17 cellular contexts compared by ENCODE assay signal in genomic region chr1:116984406-116985160, GRCh38. TPM values are rescaled to one million over a fixed set of nuclear protein-coding genes. Genes with fewer than 3 reads are reported as not detected.
DNase-seq lines count a peak whose midpoint lies in the region; ATAC-seq and TF ChIP-seq lines count a peak whose summit lies in the region.
"Had no signal": no experiment of that assay in that cellular context is flagged by ENCODE, and none has a peak within 500 bp of the region (broad histone marks: within the 10 kb centered on the region; RNA-seq: fewer than 3 reads in every experiment).

No MANE protein-coding gene starts in this region.

- H2BK120ac ChIP-seq in mesenchymal stem cell (ENCODE audit: low read depth, low read length): no peak overlapping the region

- no peak overlapping the region for H2AFZ ChIP-seq in mesenchymal stem cell (ENCODE audit: low read depth, low read length)

- no peak overlapping the region for H2BK12ac ChIP-seq in mesenchymal stem cell (ENCODE audit: low read length in 2 of 2)

- peaks cover 0 to 55% (median 20%) of the 10 kb centered on the region in 3 donors for H3K4me1 ChIP-seq in gastroesophageal sphincter
- H3K4me1 ChIP-seq in mesenchymal stem cell (ENCODE audit: control insufficient read depth, insufficient read depth, low read depth, low read length): peaks cover 21% of the 10 kb centered on the region
- peaks cover 11 to 41% (median 23%) of the 10 kb centered on the region in 4 donors for H3K4me1 ChIP-seq in stomach

- no peaks in the 10 kb centered on the region for H3K27me3 ChIP-seq in gastroesophageal sphincter
- no peaks in the 10 kb centered on the region for H3K27me3 ChIP-seq in mesenchymal stem cell (ENCODE audit: control insufficient read depth in 1 of 2, insufficient read depth in 1 of 2, low read length in 2 of 2)
- no peaks in the 10 kb centered on the region for H3K27me3 ChIP-seq in stomach

- TF ChIP-seq POLR2A in gastroesophageal sphincter (IDR thresholded peaks at IDR 0.05): no peak
- no peak for TF ChIP-seq POLR2A in stomach (IDR thresholded peaks at IDR 0.05)

- H3K79me1 ChIP-seq in mesenchymal stem cell (replicated peaks; ENCODE audit: low read length, poor library complexity, severe bottlenecking): peaks cover 5% of the 10 kb centered on the region

- peak; percentile 11 for DNase-seq in G401 (ENCODE audit: low spot score)
- DNase-seq in mesenchymal stem cell: no peak
- no peak for DNase-seq in stomach
- DNase-seq in RKO (ENCODE audit: low spot score): no peak
- no peak for DNase-seq in GOT3 (lab: John Stamatoyannopoulos, UW)
- no peak for DNase-seq in DMS53 treated with DMSO at 0.1 percent for 48 hours (lab: John Stamatoyannopoulos, UW; ENCODE audit: unreplicated experiment)
- DNase-seq: Caco-2; DMS79; KBM-7; NCI-H146; NCI-H226; NCI-H69; NK-92 treated with Interleukin-12 subunit alpha and Interleukin-12 subunit beta, amount 100 ng/mL, for 24 hours; PC-3 had no signal

- peaks cover 0 to 13% of the 10 kb centered on the region in 2 donors for H3K36me3 ChIP-seq in gastroesophageal sphincter
- peaks cover 3 to 19% of the 10 kb centered on the region in 2 experiments for H3K36me3 ChIP-seq in mesenchymal stem cell (ENCODE audit: control insufficient read depth in 1 of 2, insufficient read depth in 2 of 2, low read depth in 1 of 2, low read length in 2 of 2)
- H3K36me3 ChIP-seq in stomach: peaks cover 0 to 16% (median 8%) of the 10 kb centered on the region in 4 donors

- H3K4ac ChIP-seq in mesenchymal stem cell (ENCODE audit: low read depth in 1 of 2, low read length in 2 of 2): no peak overlapping the region

- H4K8ac ChIP-seq in mesenchymal stem cell (ENCODE audit: low read length): no peak overlapping the region

- no peak overlapping the region for H4K91ac ChIP-seq in mesenchymal stem cell (ENCODE audit: low read length)

- H3K4me2 ChIP-seq in mesenchymal stem cell (ENCODE audit: low read length, poor library complexity, severe bottlenecking): no peak overlapping the region

- H2BK5ac ChIP-seq in mesenchymal stem cell (ENCODE audit: low read depth, low read length, poor library complexity, severe bottlenecking): no peak overlapping the region

- TF ChIP-seq EP300 in gastroesophageal sphincter (IDR thresholded peaks at IDR 0.05) (no peak), stomach (IDR thresholded peaks at IDR 0.05) (peak; percentile 76)

- in situ Hi-C loops in G401 (cut with HindIII; ENCODE audit: low sequenced_read_pairs): no loop called here

- 68 to 80% methylated on average over 4 to 7 of the region's 14 CpGs for WGBS in gastroesophageal sphincter (ENCODE audit: low coverage in 1 of 2), 2 donors
- WGBS in mesenchymal stem cell: 98% methylated on average over 14 of the region's 14 CpGs
- 80 to 97% (median 93%) methylated on average over 9 to 14 of the region's 14 CpGs for WGBS in stomach, 5 donors

- H3K18ac ChIP-seq in mesenchymal stem cell (ENCODE audit: low read depth in 1 of 2, low read length in 2 of 2): no peak overlapping the region

- intact Hi-C loops in stomach (cut with DNase I; ENCODE audit: low total_unique reads): no loop called here

- peak; percentile 70 for ATAC-seq in gastroesophageal sphincter
- no peak for ATAC-seq in GM18867 (IDR thresholded peaks at IDR 0.05; ENCODE audit: unreplicated experiment)
- ATAC-seq: PC-3 had no signal

- H3K14ac ChIP-seq in mesenchymal stem cell (ENCODE audit: low read length in 2 of 2): peak overlapping the region in 1 of 2 experiments; percentile 71

- no peak overlapping the region for H2BK15ac ChIP-seq in mesenchymal stem cell (ENCODE audit: low read depth, poor library complexity, severe bottlenecking)

- TF ChIP-seq CTCF in gastroesophageal sphincter (IDR thresholded peaks at IDR 0.05) (no peak), stomach (IDR thresholded peaks at IDR 0.05) (no peak)

- peak overlapping the region; percentile 46 for H2AK5ac ChIP-seq in mesenchymal stem cell (ENCODE audit: low read length, severe bottlenecking)

- H3K4me3 ChIP-seq in gastroesophageal sphincter (no peak overlapping the region), mesenchymal stem cell (ENCODE audit: insufficient read depth in 1 of 2, low read depth in 1 of 2, low read length in 2 of 2) (no peak overlapping the region), stomach (no peak overlapping the region)

- H3K9ac ChIP-seq in mesenchymal stem cell (ENCODE audit: low read length): no peak overlapping the region

- H3K27ac ChIP-seq in gastroesophageal sphincter (peak overlapping the region; percentile 7 to 68 (median 62)), mesenchymal stem cell (ENCODE audit: low read length, poor library complexity, severe bottlenecking) (no peak overlapping the region), stomach (peak overlapping the region in 2 of 5 donors; percentile 63 to 79)
- H3K27ac ChIP-seq: C4-2B had no signal

- H3K9me3 ChIP-seq in gastroesophageal sphincter: no peaks in the 10 kb centered on the region
- H3K9me3 ChIP-seq in mesenchymal stem cell (ENCODE audit: control insufficient read depth, low read length): no peaks in the 10 kb centered on the region
- H3K9me3 ChIP-seq in stomach: no peaks in the 10 kb centered on the region
- H3K9me3 ChIP-seq: Caco-2 had no signal

- H3K23ac ChIP-seq in mesenchymal stem cell (ENCODE audit: low read length in 2 of 2): no peak overlapping the region

RNA-seq across cellular contexts. Expression of gene CD101, which starts 17.0 kb away (rescaled TPM):
- 0.55 and 1.2 TPM in 2 replicates for total RNA-seq in G401 (2014; rRNA removed; shearing (Covaris generic))
- total RNA-seq in gastroesophageal sphincter: 1 to 10 TPM in 1 of 4 donors, under 1 TPM in 3; 0.35 to 5.3 (median 0.84) TPM
- 0.29 TPM for polyA plus RNA-seq in mesenchymal stem cell (2013, experiment 1 of 2)
- 0.21 TPM for polyA plus RNA-seq in mesenchymal stem cell (2013, experiment 2 of 2)
- total RNA-seq in stomach: 1 to 10 TPM in 3 of 5 donors, under 1 TPM in 1, not detected in 1; 0.45 to 8.8 (median 2.0) TPM
- polyA plus RNA-seq in stomach: 1 to 10 TPM in 2 of 3 donors, not detected in 1; 1.4 to 1.9 TPM
